In genomic region chr20:11315506-11315905, GRCh38 we compare ENCODE assay signal across 21 cellular contexts.
DNase-seq lines count a peak whose midpoint lies in the region; ATAC-seq, FAIRE-seq and TF ChIP-seq lines count a peak whose summit lies in the region.
"Had no signal": no experiment of that assay in that cellular context is flagged by ENCODE, and none has a peak within 500 bp of the region (broad histone marks: within the 10 kb centered on the region; RNA-seq: fewer than 3 reads in every experiment).

No MANE protein-coding gene starts in this region.

- FAIRE-seq in A549 (lab: Jason Lieb, UNC) (peak; percentile 76), RCC 7860 (lab: Jason Lieb, UNC) (peak; percentile 77), kidney (lab: Jason Lieb, UNC) (peak; percentile 79)
- FAIRE-seq: GM12891 had no signal

- H3K27ac Mint-ChIP-seq in HFFc6, result no peak overlapping the region
- H3K27ac Mint-ChIP-seq: CD4-positive, CD25-positive, alpha-beta regulatory T cell; CD8-positive, alpha-beta memory T cell had no signal

- POLR2A ChIA-PET in A549 (lab: Yijun Ruan, JAX), result no interaction called here

- H3K9me3 Mint-ChIP-seq in HFFc6, result peaks cover 8% of the 10 kb centered on the region; the same call in 1 of the 2 replicates

- TF ChIP-seq POLR2A in A549 (IDR thresholded peaks at IDR 0.05; ENCODE audit: low read length), result no peak

- no peak for DNase-seq in A549 (ENCODE audit: low read depth in 1 of 2, low spot score in 1 of 2)
- no peak for DNase-seq in RCC 7860 (ENCODE audit: low spot score)
- no peak for DNase-seq in kidney
- DNase-seq in renal cortical epithelial cell (ENCODE audit: low read depth), result peak; percentile 84
- no peak for DNase-seq in HFFc6
- DNase-seq in GDM1 (lab: John Stamatoyannopoulos, UW), result no peak
- DNase-seq: 8988T; BE2C; C1 segment of cervical spinal cord; CD4-positive, CD25-positive, alpha-beta regulatory T cell; CD8-positive, alpha-beta memory T cell; COR-L47; DMS 273 treated with DMSO at 0.1 percent for 48 hours; DMS53; DND-41; EL; GOT3; H7 had no signal

- H3K4me1 ChIP-seq in A549 (0 out of 3 replicates have a peak, but pooled peaks cover 3% of the 10 kb centered on the region), kidney (ENCODE audit: control insufficient read depth in 1 of 2, insufficient read depth in 1 of 2, low read depth in 1 of 2, low read length in 2 of 2) (peaks cover 0 to 6% of the 10 kb centered on the region in 2 donors)
- H3K4me1 ChIP-seq: BE2C had no signal

- H3K4me3 Mint-ChIP-seq in HFFc6, result no peak overlapping the region
- H3K4me3 Mint-ChIP-seq: CD4-positive, CD25-positive, alpha-beta regulatory T cell; CD8-positive, alpha-beta memory T cell had no signal

- 21% methylated on average over 2 of the region's 2 CpGs for WGBS in A549 (ENCODE audit: missing lambda C conversion rate)

- no peak overlapping the region for H3K4me2 ChIP-seq in A549

- no peak for TF ChIP-seq RAD21 in A549 (conservative IDR thresholded peaks at IDR 0.05 in 1 of 2, IDR thresholded peaks at IDR 0.05 in 1 of 2)

- no peaks in the 10 kb centered on the region; the same call in 1 of the 2 replicates for H3K27me3 Mint-ChIP-seq in HFFc6 (ENCODE audit: insufficient read depth)
- H3K27me3 Mint-ChIP-seq: CD8-positive, alpha-beta memory T cell had no signal

- H3K4me3 ChIP-seq in A549 (no peak overlapping the region), kidney (ENCODE audit: low read length in 2 of 2) (peak overlapping the region in 1 of 2 donors; percentile 3)

- no peaks in the 10 kb centered on the region for H3K36me3 ChIP-seq in kidney (ENCODE audit: control insufficient read depth in 1 of 2, insufficient read depth in 2 of 2, low read length in 2 of 2)
- H3K36me3 ChIP-seq: BE2C had no signal

- H3K9me3 ChIP-seq in A549 (peaks cover 20% of the 10 kb centered on the region), kidney (ENCODE audit: control insufficient read depth in 1 of 2, low read length in 2 of 2) (no peaks in the 10 kb centered on the region)
- H3K9me3 ChIP-seq: BE2C had no signal

- CTCF ChIA-PET in A549 (lab: Yijun Ruan, JAX), result no interaction called here

- no peak for TF ChIP-seq EP300 in A549 (IDR thresholded peaks at IDR 0.05)

- no peak overlapping the region for H3K9ac ChIP-seq in kidney (ENCODE audit: low read length in 2 of 2)

- ATAC-seq in A549 (no peak), GM21423 (IDR thresholded peaks at IDR 0.05; ENCODE audit: unreplicated experiment) (no peak)
- ATAC-seq: HCT116 had no signal

- no peak for TF ChIP-seq CTCF in A549 (IDR thresholded peaks at IDR 0.05)
- TF ChIP-seq CTCF in kidney (IDR thresholded peaks at IDR 0.05; ENCODE audit: borderline replicate concordance, extremely low read depth, insufficient read depth), result no peak
- TF ChIP-seq CTCF in HFFc6 (IDR thresholded peaks at IDR 0.05), result no peak

- H3K27ac ChIP-seq in A549, result no peak overlapping the region
- no peak overlapping the region for H3K27ac ChIP-seq in kidney (ENCODE audit: low read depth in 2 of 2, low read length in 2 of 2)

- intact Hi-C loops in kidney (cut with DNase I), result no loop called here

- H3K36me3 Mint-ChIP-seq in HFFc6 (ENCODE audit: low read depth), result no peaks in the 10 kb centered on the region
- H3K36me3 Mint-ChIP-seq: CD4-positive, CD25-positive, alpha-beta regulatory T cell; CD8-positive, alpha-beta memory T cell had no signal

- no peaks in the 10 kb centered on the region for H3K4me1 Mint-ChIP-seq in HFFc6 (ENCODE audit: low read depth)
- H3K4me1 Mint-ChIP-seq: CD4-positive, CD25-positive, alpha-beta regulatory T cell; CD8-positive, alpha-beta memory T cell had no signal

TF ChIP-seq in A549, 52 proteins besides CTCF, POLR2A, EP300 and RAD21:
- TF ChIP-seq ZC3H11A (IDR thresholded peaks at IDR 0.05) (no peak), HOXA7 (CRISPR knock-in tag; IDR thresholded peaks at IDR 0.05) (no peak), HEYL (CRISPR knock-in tag; IDR thresholded peaks at IDR 0.05) (no peak), BCL3 (IDR thresholded peaks at IDR 0.05) (no peak), CHD4 (IDR thresholded peaks at IDR 0.05; ENCODE audit: borderline replicate concordance) (no peak), RFX5 (IDR thresholded peaks at IDR 0.05) (no peak), NFE2L2 (conservative IDR thresholded peaks at IDR 0.05; ENCODE audit: low read length) (no peak), FOSL2 (IDR thresholded peaks at IDR 0.05) (no peak), FOSL2 (CRISPR knock-in tag; IDR thresholded peaks at IDR 0.05) (no peak), FOSB (CRISPR knock-in tag; IDR thresholded peaks at IDR 0.05) (no peak), GATA3 (IDR thresholded peaks at IDR 0.05; ENCODE audit: borderline replicate concordance) (no peak), MAFK (IDR thresholded peaks at IDR 0.05; ENCODE audit: partially characterized antibody) (no peak), KDM1A (IDR thresholded peaks at IDR 0.05; ENCODE audit: low read depth) (no peak), POLR2AphosphoS2 (conservative IDR thresholded peaks at IDR 0.05; ENCODE audit: low read length) (no peak), PBX3 (IDR thresholded peaks at IDR 0.05) (no peak), FOXS1 (CRISPR knock-in tag; IDR thresholded peaks at IDR 0.05) (no peak), MAZ (IDR thresholded peaks at IDR 0.05; ENCODE audit: borderline replicate concordance, low read depth, low read length) (no peak), USF2 (IDR thresholded peaks at IDR 0.05) (no peak), HES2 (IDR thresholded peaks at IDR 0.05) (no peak), NPAS2 (CRISPR knock-in tag; IDR thresholded peaks at IDR 0.05; ENCODE audit: borderline replicate concordance) (no peak)
- TF ChIP-seq, protein P1, sequence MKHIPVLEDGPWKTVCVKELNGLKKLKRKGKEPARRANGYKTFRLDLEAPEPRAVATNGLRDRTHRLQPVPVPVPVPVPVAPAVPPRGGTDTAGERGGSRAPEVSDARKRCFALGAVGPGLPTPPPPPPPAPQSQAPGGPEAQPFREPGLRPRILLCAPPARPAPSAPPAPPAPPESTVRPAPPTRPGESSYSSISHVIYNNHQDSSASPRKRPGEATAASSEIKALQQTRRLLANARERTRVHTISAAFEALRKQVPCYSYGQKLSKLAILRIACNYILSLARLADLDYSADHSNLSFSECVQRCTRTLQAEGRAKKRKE (CRISPR knock-in tag; IDR thresholded peaks at IDR 0.05; ENCODE audit: low read depth), result no peak
TF ChIP-seq in A549: peak in this region for 0.
